ENCODE assay signal across 1 cellular context in genomic region chr14:72788972-72789728, GRCh38.
TF ChIP-seq lines count a peak whose summit lies in the region.

No MANE protein-coding gene starts in this region.

TF ChIP-seq in IMR-90, 13 proteins besides CTCF, POLR2A, EP300 and RAD21:
- TF ChIP-seq ELK1 (IDR thresholded peaks at IDR 0.05; ENCODE audit: borderline replicate concordance, low read depth, low read length) (no peak), RCOR1 (IDR thresholded peaks at IDR 0.05; ENCODE audit: insufficient replicate concordance, low read length) (no peak), SMC3 (IDR thresholded peaks at IDR 0.05; ENCODE audit: low read depth, low read length) (no peak), MXI1 (IDR thresholded peaks at IDR 0.05; ENCODE audit: borderline replicate concordance, low read depth, low read length) (no peak), BHLHE40 (IDR thresholded peaks at IDR 0.05; ENCODE audit: low read depth, low read length) (no peak), RFX5 (IDR thresholded peaks at IDR 0.05; ENCODE audit: low read depth, low read length) (no peak), FOS (IDR thresholded peaks at IDR 0.05; ENCODE audit: low read depth, low read length) (no peak), MAZ (IDR thresholded peaks at IDR 0.05; ENCODE audit: borderline replicate concordance, low read depth, low read length) (no peak), CHD1 (IDR thresholded peaks at IDR 0.05; ENCODE audit: low read depth, low read length) (no peak), CEBPB (IDR thresholded peaks at IDR 0.05; ENCODE audit: low read depth, low read length) (no peak), USF2 (IDR thresholded peaks at IDR 0.05; ENCODE audit: low read depth, low read length) (no peak), MAFK (IDR thresholded peaks at IDR 0.05; ENCODE audit: low read depth, low read length) (no peak), NFE2L2 (IDR thresholded peaks at IDR 0.05; ENCODE audit: low read depth, low read length) (no peak)
